ENCODE assay signal across 8 cellular contexts in genomic region chr11:535519-536454, GRCh38. TPM values are rescaled to one million over a fixed set of nuclear protein-coding genes. Genes with fewer than 3 reads are reported as not detected.
DNase-seq lines count a peak whose midpoint lies in the region; ATAC-seq, FAIRE-seq and TF ChIP-seq lines count a peak whose summit lies in the region.

HRAS (minus strand) TSS chr11:535576.

- H3K4me3 Mint-ChIP-seq in central memory CD8-positive, alpha-beta T cell, result peak within 1 kb of the TSS; percentile 91

- H3K36me3 ChIP-seq in kidney (ENCODE audit: control insufficient read depth in 1 of 2, insufficient read depth in 2 of 2, low read length in 2 of 2), result no peaks in the 10 kb centered on the region

- peaks cover 16% of the 10 kb centered on the region for H3K4me1 Mint-ChIP-seq in central memory CD8-positive, alpha-beta T cell

- DNase-seq in AG08395 (ENCODE audit: low spot score), result peak; percentile 100
- DNase-seq in NCI-H345 treated with DMSO at 0.1 percent for 48 hours (lab: John Stamatoyannopoulos, UW; ENCODE audit: unreplicated experiment), result peak; percentile 91
- peak; percentile 91 to 93 for DNase-seq in central memory CD8-positive, alpha-beta T cell (ENCODE audit: low spot score in 2 of 2)
- DNase-seq in kidney, result peak; percentile 99
- DNase-seq in stimulated activated CD4-positive, alpha-beta T cell treated with anti-CD3 and anti-CD28 coated beads, Interleukin-15, amount 100 ng/mL, for 1 hour (ENCODE audit: low read depth in 1 of 2, low spot score in 1 of 2), result peak; percentile 95 to 97

- H3K4me1 ChIP-seq in kidney (ENCODE audit: control insufficient read depth in 1 of 2, insufficient read depth in 1 of 2, low read depth in 1 of 2, low read length in 2 of 2), result peaks cover 4 to 23% of the 10 kb centered on the region in 2 donors

- ATAC-seq in GM19023 (IDR thresholded peaks at IDR 0.05; ENCODE audit: unreplicated experiment) (peak; percentile 75), HG03280 (IDR thresholded peaks at IDR 0.05; ENCODE audit: unreplicated experiment) (peak; percentile 66)
- peak; percentile 88 to 89 for ATAC-seq in activated CD4-positive, CD25-positive, alpha-beta regulatory T cell treated with anti-CD3 and anti-CD28 coated beads, Interleukin-2, amount 50 U/mL, for 24 hours
- peak; percentile 81 for ATAC-seq in central memory CD8-positive, alpha-beta T cell (replicated peaks; ENCODE audit: extremely low read depth, poor library complexity, severe bottlenecking)

- peak within 1 kb of the TSS; percentile 93 for H3K27ac Mint-ChIP-seq in central memory CD8-positive, alpha-beta T cell (ENCODE audit: low read depth)

- intact Hi-C loops in kidney (cut with DNase I), result no loop called here

- no peak for TF ChIP-seq CTCF in kidney (IDR thresholded peaks at IDR 0.05; ENCODE audit: borderline replicate concordance, extremely low read depth, insufficient read depth)

- H3K9ac ChIP-seq in kidney (ENCODE audit: low read length in 2 of 2), result peak within 1 kb of the TSS; percentile 71 to 73

- H3K36me3 Mint-ChIP-seq in central memory CD8-positive, alpha-beta T cell (ENCODE audit: insufficient read depth), result peaks cover 14% of the 10 kb centered on the region

- H3K27ac ChIP-seq in kidney (ENCODE audit: low read depth in 2 of 2, low read length in 2 of 2), result peak within 1 kb of the TSS; percentile 60 to 63

- no peaks in the 10 kb centered on the region for H3K9me3 Mint-ChIP-seq in central memory CD8-positive, alpha-beta T cell

- FAIRE-seq in kidney (lab: Jason Lieb, UNC), result no peak

- no peaks in the 10 kb centered on the region for H3K27me3 Mint-ChIP-seq in central memory CD8-positive, alpha-beta T cell

- H3K4me3 ChIP-seq in kidney (ENCODE audit: low read length in 2 of 2), result peak within 1 kb of the TSS; percentile 50 to 67

- H3K9me3 ChIP-seq in kidney (ENCODE audit: control insufficient read depth in 1 of 2, low read length in 2 of 2), result no peaks in the 10 kb centered on the region

RNA-seq across cellular contexts. Expression of gene HRAS, which starts in this region (rescaled TPM):
- 66.1 TPM for total RNA-seq in kidney
- 100 TPM for polyA plus RNA-seq in kidney (ENCODE audit: insufficient read depth, low read depth, low replicate concordance)

Comparison
In these comparisons a context has a peak if more than half of its experiments do, and no peak if none do; other contexts are left out.
1. Peak in every context shown above with its lines: DNase-seq, ATAC-seq, H3K4me3 ChIP-seq and H3K27ac ChIP-seq.